ENCODE assay signal across 8 cellular contexts in the genomic region with DNA sequence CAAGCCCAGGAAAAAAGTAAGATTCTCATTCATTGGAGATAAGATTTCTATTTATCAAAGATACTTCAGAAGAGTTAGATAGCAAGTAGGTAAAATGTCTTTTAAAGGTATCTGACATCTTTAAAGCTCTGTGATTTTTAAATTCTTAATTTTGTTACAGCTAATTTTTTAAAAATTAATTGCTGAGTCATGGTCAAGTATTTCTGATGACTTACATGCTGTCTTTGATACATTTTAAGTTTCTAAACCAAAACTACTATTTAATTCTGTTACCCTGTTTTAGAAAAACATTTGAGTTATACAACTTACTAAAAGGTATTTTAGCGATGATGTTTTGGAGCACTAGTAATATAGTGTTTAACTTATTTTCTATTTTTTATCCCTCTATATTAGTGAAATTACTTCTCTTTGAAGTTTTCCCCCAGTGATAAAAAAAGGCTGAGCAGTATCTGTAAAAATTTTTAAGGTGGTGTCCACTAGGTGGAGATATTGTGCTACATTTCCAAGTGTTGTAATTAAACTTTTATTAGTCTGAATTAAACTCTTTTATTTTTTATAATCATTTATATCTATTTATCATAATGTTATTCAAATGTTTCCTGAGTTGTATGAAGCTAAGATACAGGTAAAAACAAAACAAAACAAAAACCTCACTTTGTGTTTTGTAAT. TPM values are rescaled to one million over a fixed set of nuclear protein-coding genes. Genes with fewer than 3 reads are reported as not detected.
DNase-seq lines count a peak whose midpoint lies in the region; ATAC-seq, FAIRE-seq and TF ChIP-seq lines count a peak whose summit lies in the region.

No MANE protein-coding gene starts in this region.

- peak; percentile 11 for DNase-seq in AG08395 (ENCODE audit: low spot score)
- no peak for DNase-seq in GM18507 (ENCODE audit: extremely low spot score, insufficient read length, low read depth)
- no peak for DNase-seq in RWPE2 (ENCODE audit: low spot score)
- DNase-seq in activated naive CD4-positive, alpha-beta T cell treated with Interleukin-2 at 50 U/mL for 16 hours, result no peak
- no peak for DNase-seq in occipital lobe (lab: John Stamatoyannopoulos, UW)
- no peak for DNase-seq in thyroid gland

- TF ChIP-seq CTCF in RWPE2 (IDR thresholded peaks at IDR 0.05; ENCODE audit: poor library complexity, severe bottlenecking) (peak; percentile 64), gastroesophageal sphincter (IDR thresholded peaks at IDR 0.05) (peak; percentile 10 to 45 (median 20)), thyroid gland (IDR thresholded peaks at IDR 0.05) (peak in 2 of 6 experiments; percentile 22 to 60)

- TF ChIP-seq POLR2A in gastroesophageal sphincter (IDR thresholded peaks at IDR 0.05) (no peak), thyroid gland (IDR thresholded peaks at IDR 0.05) (no peak)

- H3K9me3 ChIP-seq in RWPE2 (ENCODE audit: severe bottlenecking) (no peaks in the 10 kb centered on the region), gastroesophageal sphincter (no peaks in the 10 kb centered on the region), thyroid gland (no peaks in the 10 kb centered on the region)

- no peaks in the 10 kb centered on the region for H3K36me3 ChIP-seq in RWPE2 (ENCODE audit: low read depth)
- no peaks in the 10 kb centered on the region for H3K36me3 ChIP-seq in gastroesophageal sphincter
- no peaks in the 10 kb centered on the region for H3K36me3 ChIP-seq in thyroid gland

- H3K27ac ChIP-seq in RWPE2 (ENCODE audit: poor library complexity, severe bottlenecking), result no peak overlapping the region
- no peak overlapping the region for H3K27ac ChIP-seq in gastroesophageal sphincter
- H3K27ac ChIP-seq in thyroid gland, result no peak overlapping the region

- H3K4me3 ChIP-seq in RWPE2 (ENCODE audit: severe bottlenecking) (no peak overlapping the region), gastroesophageal sphincter (no peak overlapping the region), thyroid gland (replicated peaks in 1 of 3) (no peak overlapping the region)

- no peak for TF ChIP-seq EP300 in gastroesophageal sphincter (IDR thresholded peaks at IDR 0.05)

- H3K4me1 ChIP-seq in RWPE2 (ENCODE audit: insufficient read depth, poor library complexity, severe bottlenecking) (no peaks in the 10 kb centered on the region), gastroesophageal sphincter (no peaks in the 10 kb centered on the region), thyroid gland (no peaks in the 10 kb centered on the region)

- intact Hi-C loops in thyroid gland (cut with DNase I), result no loop called here

- ATAC-seq in RWPE2 (ENCODE audit: low read depth) (no peak), gastroesophageal sphincter (no peak), HG02973 (IDR thresholded peaks at IDR 0.05; ENCODE audit: unreplicated experiment) (no peak)

- H3K27me3 ChIP-seq in RWPE2 (ENCODE audit: insufficient read depth, poor library complexity, severe bottlenecking) (no peaks in the 10 kb centered on the region), gastroesophageal sphincter (no peaks in the 10 kb centered on the region), thyroid gland (no peaks in the 10 kb centered on the region)

- peak; percentile 9 for FAIRE-seq in GM18507 (lab: Jason Lieb, UNC)

- WGBS in gastroesophageal sphincter (ENCODE audit: low coverage in 1 of 2), 2 donors, result 4 to 13% methylated on average over 1 of the region's 1 CpG
- WGBS in thyroid gland, 2 donors, result 17% methylated on average over 1 of the region's 1 CpG

RNA-seq across cellular contexts. Expression of a gene that starts 11.5 kb away (rescaled TPM):
- total RNA-seq in gastroesophageal sphincter (1 to 10 TPM; 3.0 to 6.4 (median 4.3) TPM), occipital lobe (32.1 TPM), thyroid gland (10 to 100 TPM in 2 of 4 donors, 1 to 10 TPM in 2; 8.9 to 19.1 (median 9.9) TPM)
